In genomic region chr16:2969545-2970521, GRCh38 we compare ENCODE assay signal across 8 cellular contexts. TPM values are rescaled to one million over a fixed set of nuclear protein-coding genes. Genes with fewer than 3 reads are reported as not detected.
DNase-seq lines count a peak whose midpoint lies in the region; ATAC-seq and TF ChIP-seq lines count a peak whose summit lies in the region.

No MANE protein-coding gene starts in this region.

- in situ Hi-C loops in GM13977 (cut with MboI; ENCODE audit: low pct_unique_long_range_greater_than_20kb, low sequenced_read_pairs, unreplicated experiment) = no loop called here

- peaks cover 23% of the 10 kb centered on the region for H3K4me1 Mint-ChIP-seq in activated T-cell treated with anti-CD3 and anti-CD28 coated beads, Interleukin-2, amount 50 U/mL, for 24 hours (ENCODE audit: low read depth)
- peaks cover 19 to 40% (median 27%) of the 10 kb centered on the region in 3 donors for H3K4me1 Mint-ChIP-seq in naive B cell
- H3K4me1 Mint-ChIP-seq in stimulated activated naive CD8-positive, alpha-beta T cell treated with anti-CD3 and anti-CD28 coated beads, Interleukin-15, amount 100 ng/mL, for 72 hours = peaks cover 50% of the 10 kb centered on the region

- H3K27ac Mint-ChIP-seq in activated T-cell treated with anti-CD3 and anti-CD28 coated beads, Interleukin-2, amount 50 U/mL, for 24 hours = peak overlapping the region; percentile 71
- no peak overlapping the region for H3K27ac Mint-ChIP-seq in naive B cell
- peak overlapping the region in 1 of 2 donors; percentile 63 for H3K27ac Mint-ChIP-seq in stimulated activated naive CD8-positive, alpha-beta T cell treated with anti-CD3 and anti-CD28 coated beads, Interleukin-15, amount 100 ng/mL, for 72 hours

- ATAC-seq in HG03354 (IDR thresholded peaks at IDR 0.05; ENCODE audit: poor library complexity, severe bottlenecking, unreplicated experiment) (peak; percentile 49), naive B cell (ENCODE audit: low read depth in 2 of 2) (peak; percentile 49 to 54)
- peak; percentile 77 for ATAC-seq in stimulated activated naive CD8-positive, alpha-beta T cell treated with anti-CD3 and anti-CD28 coated beads, Interleukin-15, amount 100 ng/mL, for 72 hours

- peak overlapping the region; percentile 83 for H3K4me3 Mint-ChIP-seq in activated T-cell treated with anti-CD3 and anti-CD28 coated beads, Interleukin-2, amount 50 U/mL, for 24 hours
- peak overlapping the region; percentile 55 to 82 (median 74) for H3K4me3 Mint-ChIP-seq in naive B cell
- peak overlapping the region; percentile 73 to 86 for H3K4me3 Mint-ChIP-seq in stimulated activated naive CD8-positive, alpha-beta T cell treated with anti-CD3 and anti-CD28 coated beads, Interleukin-15, amount 100 ng/mL, for 72 hours

- H3K36me3 Mint-ChIP-seq in activated T-cell treated with anti-CD3 and anti-CD28 coated beads, Interleukin-2, amount 50 U/mL, for 24 hours (ENCODE audit: low read depth) = peaks cover 41% of the 10 kb centered on the region
- H3K36me3 Mint-ChIP-seq in naive B cell = no peaks in the 10 kb centered on the region

- peak; percentile 63 for TF ChIP-seq CTCF in GM13977 (IDR thresholded peaks at IDR 0.05; ENCODE audit: extremely low read depth, insufficient read depth, missing control alignments)

- peaks cover 33% of the 10 kb centered on the region for H3K27me3 Mint-ChIP-seq in activated T-cell treated with anti-CD3 and anti-CD28 coated beads, Interleukin-2, amount 50 U/mL, for 24 hours
- H3K27me3 Mint-ChIP-seq in naive B cell = peaks cover 7 to 31% (median 20%) of the 10 kb centered on the region in 3 donors
- H3K27me3 Mint-ChIP-seq in stimulated activated naive CD8-positive, alpha-beta T cell treated with anti-CD3 and anti-CD28 coated beads, Interleukin-15, amount 100 ng/mL, for 72 hours = peaks cover 34% of the 10 kb centered on the region

- DNase-seq in A172 (ENCODE audit: low spot score) = peak; percentile 70
- peak; percentile 92 for DNase-seq in GM13977 (ENCODE audit: low spot score)
- DNase-seq in OCI-M2 (lab: John Stamatoyannopoulos, UW; ENCODE audit: unreplicated experiment) = peak; percentile 22
- DNase-seq in activated T-cell treated with anti-CD3 and anti-CD28 coated beads, Interleukin-2, amount 50 U/mL, for 24 hours = peak; percentile 85
- peak; percentile 33 for DNase-seq in fibroblast of gingiva (ENCODE audit: low read depth)
- peak; percentile 55 for DNase-seq in naive B cell
- peak; percentile 84 to 88 for DNase-seq in stimulated activated naive CD8-positive, alpha-beta T cell treated with anti-CD3 and anti-CD28 coated beads, Interleukin-15, amount 100 ng/mL, for 72 hours

- H3K9me3 Mint-ChIP-seq in activated T-cell treated with anti-CD3 and anti-CD28 coated beads, Interleukin-2, amount 50 U/mL, for 24 hours = no peaks in the 10 kb centered on the region
- no peaks in the 10 kb centered on the region for H3K9me3 Mint-ChIP-seq in naive B cell
- H3K9me3 Mint-ChIP-seq in stimulated activated naive CD8-positive, alpha-beta T cell treated with anti-CD3 and anti-CD28 coated beads, Interleukin-15, amount 100 ng/mL, for 72 hours = no peaks in the 10 kb centered on the region

RNA-seq across cellular contexts. Expression of gene PAQR4, which starts 0.7 kb away (rescaled TPM):
- total RNA-seq in A172 (2014; rRNA removed; shearing (Covaris generic)) = 39.2 and 47.4 TPM in 2 replicates
- 1 to 10 TPM in 3 of 6 donors, under 1 TPM in 2, not detected in 1; 0.43 to 1.3 (median 1.1) TPM for polyA plus RNA-seq in naive B cell (ENCODE audit: low read depth in 6 of 6)

RNA-seq across cellular contexts. Expression of gene KREMEN2, which starts 5.8 kb away (rescaled TPM):
- 1.7 and 3.5 TPM in 2 replicates for total RNA-seq in A172 (2014; rRNA removed; shearing (Covaris generic))
- 1 to 10 TPM in 3 of 6 donors, under 1 TPM in 2, not detected in 1; 0.25 to 4.4 (median 1.2) TPM for polyA plus RNA-seq in naive B cell (ENCODE audit: low read depth in 6 of 6)

RNA-seq across cellular contexts. Expression of gene PKMYT1, which starts 10.4 kb away (rescaled TPM):
- total RNA-seq in A172 (2014; rRNA removed; shearing (Covaris generic)) = 50.8 and 63.1 TPM in 2 replicates
- polyA plus RNA-seq in naive B cell (ENCODE audit: low read depth in 6 of 6) = under 1 TPM in 4 of 6 donors, not detected in 2; 0.45 to 0.88 (median 0.62) TPM

RNA-seq across cellular contexts. Expression of gene CLDN9, which starts 42.9 kb away (rescaled TPM):
- total RNA-seq in A172 (2014; rRNA removed; shearing (Covaris generic)) = 0.16 TPM in 1 of 2 replicates, not detected in the other
- polyA plus RNA-seq in naive B cell (ENCODE audit: low read depth in 6 of 6) = not detected

RNA-seq across cellular contexts. Expression of gene CLDN6, which starts 48.1 kb away (rescaled TPM):
- total RNA-seq in A172 (2014; rRNA removed; shearing (Covaris generic)) = 0.41 TPM in 1 of 2 replicates, not detected in the other
- not detected for polyA plus RNA-seq in naive B cell (ENCODE audit: low read depth in 6 of 6)

Comparison
In these comparisons a context has a peak if more than half of its experiments do, and no peak if none do; other contexts are left out.
1. Peak in every context shown above with its lines: DNase-seq and ATAC-seq.
2. DNase-seq: peak in every context shown above with its lines; median percentile 92 in GM13977; 86 in stimulated activated naive CD8-positive, alpha-beta T cell treated with anti-CD3 and anti-CD28 coated beads, Interleukin-15, amount 100 ng/mL, for 72 hours; 85 in activated T-cell treated with anti-CD3 and anti-CD28 coated beads, Interleukin-2, amount 50 U/mL, for 24 hours; 70 in A172; 55 in naive B cell; 33 in fibroblast of gingiva; 22 in OCI-M2.